ENCODE assay signal across 8 cellular contexts in the genomic region with DNA sequence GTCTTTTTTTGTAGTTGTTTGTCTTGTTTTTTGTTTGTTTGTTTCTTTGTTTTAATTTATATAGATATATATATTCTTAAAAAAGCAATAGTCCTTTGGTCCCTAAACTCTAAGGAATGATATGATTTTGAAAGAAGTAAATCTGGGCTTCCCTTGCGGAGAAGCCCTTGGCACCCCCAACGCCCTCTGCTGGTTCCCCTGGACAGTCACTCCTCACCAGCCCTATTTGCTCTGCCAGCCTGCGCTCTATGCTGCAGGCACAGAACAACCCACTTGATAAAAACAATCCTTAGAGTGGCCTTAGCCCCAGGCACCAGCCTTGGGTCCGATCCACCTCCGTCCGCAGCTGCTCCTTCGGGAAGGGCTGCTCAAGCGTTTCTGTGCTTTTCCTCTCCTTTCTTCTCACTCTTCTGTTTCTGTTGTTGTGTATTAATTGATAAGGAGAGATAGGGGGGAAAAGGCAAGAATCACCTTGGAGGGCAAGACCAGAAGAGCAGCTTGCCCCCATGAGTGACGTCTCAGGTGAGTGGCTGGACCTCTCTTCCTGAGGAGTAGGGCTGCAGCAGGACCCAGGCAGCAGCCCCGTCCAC. TPM values are rescaled to one million over a fixed set of nuclear protein-coding genes. Genes with fewer than 3 reads are reported as not detected.
DNase-seq lines count a peak whose midpoint lies in the region; ATAC-seq, FAIRE-seq and TF ChIP-seq lines count a peak whose summit lies in the region.

No MANE protein-coding gene starts in this region.

- H3K27me3 ChIP-seq in HAP-1 (ENCODE audit: low read depth) = no peaks in the 10 kb centered on the region
- H3K27me3 ChIP-seq in K562 (ENCODE audit: control insufficient read depth in 2 of 2, insufficient read depth in 2 of 2, low read length in 2 of 2) = peaks cover 24 to 48% of the 10 kb centered on the region in 2 experiments; a peak in 4 of 5 replicates
- no peaks in the 10 kb centered on the region for H3K27me3 ChIP-seq in HepG2 (ENCODE audit: control insufficient read depth in 1 of 2, insufficient read depth in 2 of 2, low read length in 2 of 2)

- DNase-seq in AG20443 (ENCODE audit: low spot score) (peak; percentile 72), HAP-1 (ENCODE audit: low spot score in 2 of 2) (peak; percentile 70 to 84), T-cell (peak in 30 of 34 experiments; percentile 13 to 57 (median 40)), K562 (ENCODE audit: extremely low read depth in 1 of 4, low spot score in 3 of 4) (peak; percentile 64 to 72 (median 68)), HepG2 (ENCODE audit: low spot score) (peak; percentile 28), DMS79 treated with DMSO at 0.1 percent for 48 hours (lab: John Stamatoyannopoulos, UW) (no peak), hippocampal formation (lab: John Stamatoyannopoulos, UW) (no peak)
- DNase-seq in stimulated activated naive CD8-positive, alpha-beta T cell treated with anti-CD3 and anti-CD28 coated beads, Interleukin-15, Interleukin-2, amounts not matched to agents 100 U/mL and 50 U/mL, for 24 hours = peak; percentile 57

- peak; percentile 41 to 62 for TF ChIP-seq RAD21 in K562 (CRISPR knock-in tag; conservative IDR thresholded peaks at IDR 0.05 in 1 of 2, IDR thresholded peaks at IDR 0.05 in 1 of 2)
- TF ChIP-seq RAD21 in HepG2 (CRISPR knock-in tag; IDR thresholded peaks at IDR 0.05) = peak; percentile 30; the same call in 1 of the 2 replicates

- H3K4me1 ChIP-seq in HAP-1 (no peaks in the 10 kb centered on the region), K562 (replicated peaks in 1 of 2; ENCODE audit: control insufficient read depth in 2 of 2, insufficient read depth in 2 of 2, low read length in 2 of 2) (peaks cover 3 to 18% of the 10 kb centered on the region in 2 experiments; a peak in 4 of 5 replicates), HepG2 (ENCODE audit: insufficient read depth, low read length) (peaks cover 21% of the 10 kb centered on the region)

- H3K27me3 Mint-ChIP-seq in T-cell = no peaks in the 10 kb centered on the region

- no peak for TF ChIP-seq POLR2A in K562 (conservative IDR thresholded peaks at IDR 0.05)
- TF ChIP-seq POLR2A in HepG2 (IDR thresholded peaks at IDR 0.05; ENCODE audit: insufficient read depth in 1 of 2, low read depth in 2 of 2, low read length in 2 of 2) = no peak

- H3K4me3 ChIP-seq in HAP-1 = no peak overlapping the region
- no peak overlapping the region for H3K4me3 ChIP-seq in K562
- H3K4me3 ChIP-seq in HepG2 (replicated peaks in 1 of 3; ENCODE audit: insufficient read depth in 1 of 3, low read depth in 2 of 3, low read length in 3 of 3) = no peak overlapping the region

- H3K27ac Mint-ChIP-seq in T-cell = no peak overlapping the region

- no peaks in the 10 kb centered on the region for H3K9me1 ChIP-seq in K562 (ENCODE audit: control insufficient read depth, insufficient read depth, low read length)

- no peak overlapping the region for H3K4me2 ChIP-seq in K562 (ENCODE audit: insufficient read depth, low read length)
- no peak overlapping the region for H3K4me2 ChIP-seq in HepG2 (ENCODE audit: low read depth, low read length)

- FAIRE-seq in K562 (lab: Jason Lieb, UNC) = peak; percentile 89
- FAIRE-seq in HepG2 (lab: Jason Lieb, UNC) = peak; percentile 8

- no peak overlapping the region for H3K4me3 Mint-ChIP-seq in T-cell

- H2AFZ ChIP-seq in K562 (ENCODE audit: low read depth, low read length) (no peak overlapping the region), HepG2 (ENCODE audit: low read length) (no peak overlapping the region)

- intact Hi-C loops in K562 (cut with micrococcal nuclease) = loop anchor here (1.0 kb wide), 1 partner anchor 87 kb away; no protein-coding TSS in a partner anchor
- intact Hi-C loops in HepG2 (cut with micrococcal nuclease; ENCODE audit: unreplicated experiment) = loop anchor here (1.0 to 2.0 kb wide), 2 partner anchors 55 to 87 kb away; partner anchors contain the start of gene PKM

- H3K4me1 Mint-ChIP-seq in T-cell = no peaks in the 10 kb centered on the region

- ATAC-seq in T-cell (replicated peaks in 1 of 4) = peak; percentile 68 to 76 (median 72)
- peak; percentile 88 for ATAC-seq in K562
- ATAC-seq in HepG2 = peak; percentile 77
- no peak for ATAC-seq in stimulated activated naive CD8-positive, alpha-beta T cell treated with anti-CD3 and anti-CD28 coated beads, Interleukin-15, Interleukin-2, amounts not matched to agents 100 U/mL and 50 U/mL, for 24 hours

- peak; percentile 73 to 79 (median 74) for TF ChIP-seq CTCF in K562 (IDR thresholded peaks at IDR 0.05 in 2 of 3, conservative IDR thresholded peaks at IDR 0.05 in 1 of 3; ENCODE audit: insufficient read depth in 2 of 3, low read depth in 1 of 3, low read length in 3 of 3)
- peak; percentile 61 for TF ChIP-seq CTCF in HepG2 (CRISPR knock-in tag; IDR thresholded peaks at IDR 0.05)

- H4K20me1 ChIP-seq in K562 (replicated peaks; ENCODE audit: control insufficient read depth, insufficient read depth, low read length) (peaks cover 4% of the 10 kb centered on the region; the same call in 1 of the 2 replicates), HepG2 (ENCODE audit: insufficient read depth, low read length) (no peaks in the 10 kb centered on the region)

- POLR2A ChIA-PET in T-cell (lab: Charles Lee) = no interaction called here
- POLR2A ChIA-PET in K562 (lab: Yijun Ruan, JAX) = no interaction called here
- POLR2A ChIA-PET in HepG2 (lab: Yijun Ruan, JAX) = no interaction called here

- in situ Hi-C loops in HAP-1 (cut with MboI; ENCODE audit: low sequenced_read_pairs) = no loop called here
- in situ Hi-C loops in K562 (cut with MboI) = no loop called here
- in situ Hi-C loops in HepG2 (cut with HindIII; ENCODE audit: extremely low pct_ligation_motif_present, low pct_unique_long_range_greater_than_20kb) = loop anchor here (5.0 kb wide), 1 partner anchor 84 kb away; no protein-coding TSS in a partner anchor

- H3K36me3 ChIP-seq in HAP-1 (replicated peaks) (no peaks in the 10 kb centered on the region), K562 (ENCODE audit: control insufficient read depth, insufficient read depth, low read length) (no peaks in the 10 kb centered on the region), HepG2 (replicated peaks in 1 of 2; ENCODE audit: control insufficient read depth in 1 of 2, insufficient read depth in 2 of 2, low read length in 2 of 2) (no peaks in the 10 kb centered on the region)

- no peaks in the 10 kb centered on the region for H3K9me3 Mint-ChIP-seq in T-cell

- H3K9me3 ChIP-seq in HAP-1 = no peaks in the 10 kb centered on the region
- no peaks in the 10 kb centered on the region for H3K9me3 ChIP-seq in K562 (replicated peaks; ENCODE audit: control insufficient read depth, insufficient read depth, low read depth, low read length)
- no peaks in the 10 kb centered on the region for H3K9me3 ChIP-seq in HepG2 (ENCODE audit: low read length)

- H3K79me2 ChIP-seq in K562 (ENCODE audit: control insufficient read depth, insufficient read depth, low read length) = no peaks in the 10 kb centered on the region
- no peaks in the 10 kb centered on the region for H3K79me2 ChIP-seq in HepG2 (ENCODE audit: insufficient read depth, low read length)

- no peak overlapping the region for H3K27ac ChIP-seq in K562 (ENCODE audit: extremely low read depth, low read depth, low read length)
- no peak overlapping the region for H3K27ac ChIP-seq in HepG2 (ENCODE audit: extremely low read length, insufficient read depth, low read length)

- WGBS in K562 (ENCODE audit: insufficient coverage, low coverage, missing lambda C conversion rate) = 1% methylated on average over 9 of the region's 10 CpGs
- 61% methylated on average over 10 of the region's 10 CpGs for WGBS in HepG2 (ENCODE audit: low lambda C conversion rate)

- CTCF ChIA-PET in T-cell (lab: Charles Lee) (interaction anchor here in 1 of 2 donors (1.5 kb wide), 1 partner anchor 59 kb away, joined by 4 read pairs; no protein-coding TSS in a partner anchor), K562 (lab: Yijun Ruan, JAX; ENCODE audit: low intra/inter-chr PET ratio) (interaction anchor here (0.7 to 1.1 kb wide), 2 partner anchors 85 to 86 kb away, joined by 3 to 4 read pairs; no protein-coding TSS in a partner anchor), HepG2 (lab: Yijun Ruan, JAX; ENCODE audit: low intra/inter-chr PET ratio, low total read pairs) (interaction anchor here (2.9 kb wide), 1 partner anchor 86 kb away, joined by 35 read pairs; no protein-coding TSS in a partner anchor)

- no peak overlapping the region for H3K9ac ChIP-seq in K562 (ENCODE audit: insufficient read depth in 1 of 2, low read depth in 2 of 2, low read length in 2 of 2)
- no peak overlapping the region for H3K9ac ChIP-seq in HepG2 (ENCODE audit: insufficient read depth, low read depth, low read length)

- BruUV-seq in K562 (replicated peaks; lab: Mats Ljungman, UMichigan) (no TSS peak), HepG2 (replicated peaks; lab: Mats Ljungman, UMichigan) (no TSS peak)

- TF ChIP-seq EP300 in K562 (IDR thresholded peaks at IDR 0.05; ENCODE audit: low read length) (no peak), HepG2 (IDR thresholded peaks at IDR 0.05; ENCODE audit: low read depth in 2 of 2, low read length in 2 of 2) (no peak), HepG2 (CRISPR knock-in tag; IDR thresholded peaks at IDR 0.05; ENCODE audit: borderline replicate concordance) (no peak)

- peaks cover 3% of the 10 kb centered on the region for H3K36me3 Mint-ChIP-seq in T-cell

RNA-seq across cellular contexts. Expression of gene PARP6, which starts 13.7 kb away (rescaled TPM):
- total RNA-seq in T-cell = 100 to 1,000 TPM in 3 of 5 donors, 10 to 100 TPM in 2; 94.4 to 132 (median 101) TPM
- total RNA-seq in K562 (2011; cell fraction: chromatin; rRNA removed; ENCODE audit: low replicate concordance) = 208 and 213 TPM in 2 replicates
- 96.4 and 99.1 TPM in 2 replicates for total RNA-seq in K562 (2011; cell fraction: nucleolus; rRNA removed)
- total RNA-seq in K562 (2011; cell fraction: nucleoplasm; rRNA removed) = 121 and 131 TPM in 2 replicates
- total RNA-seq in K562 (2014; rRNA removed) = 24.1 and 24.9 TPM in 2 replicates
- 26.3 and 28.3 TPM in 2 replicates for total RNA-seq in K562 (2014; rRNA removed; fragmentation: Illumina TruSeq; extraction: Trizol)
- total RNA-seq in K562 (2015; rRNA removed; fragmentation: Illumina TruSeq; extraction: Trizol) = 25.2 and 27.8 TPM in 2 replicates
- 35.0 and 42.9 TPM in 2 replicates for total RNA-seq in K562 (2021)
- 83.2 and 105 TPM in 2 replicates for polyA plus RNA-seq in K562 (2011; rRNA removed)
- polyA plus RNA-seq in K562 (2011; cell fraction: cytosol; rRNA removed) = 42.2 and 64.2 TPM in 2 replicates
- 595 and 718 TPM in 2 replicates for polyA plus RNA-seq in K562 (2011; cell fraction: nucleus; rRNA removed)
- polyA plus RNA-seq in K562 (2012) = 35.3 and 84.4 TPM in 2 replicates
- 34.4 and 41.7 TPM in 2 replicates for polyA plus RNA-seq in K562 (2014; fragmentation: Illumina TruSeq; extraction: Trizol)
- 10 to 100 TPM; 14.8 to 18.9 TPM for polyA plus RNA-seq in K562 (2014; fragmentation: Nextera tagmentation; extraction: Ambion mirVana)
- 39.3 and 43.4 TPM in 2 replicates for polyA plus RNA-seq in K562 (2014; rRNA removed)
- polyA minus RNA-seq in K562 (2011; rRNA and poly(A)+ RNA removed) = 53.4 and 76.3 TPM in 2 replicates
- 12.4 and 15.7 TPM in 2 replicates for polyA minus RNA-seq in K562 (2011; cell fraction: cytosol; rRNA and poly(A)+ RNA removed)
- polyA minus RNA-seq in K562 (2011; cell fraction: nucleus; rRNA and poly(A)+ RNA removed) = 62.1 and 102 TPM in 2 replicates
- 0.22 TPM in 1 of 2 replicates, not detected in the other for total RNA-seq in HepG2 (2016; rRNA removed; fragmentation: Illumina TruSeq; extraction: Trizol)
- not detected in 2 replicates for total RNA-seq in HepG2 (2016; cell fraction: cytosol; rRNA removed; fragmentation: Illumina TruSeq; extraction: Trizol; ENCODE audit: low read depth)
- total RNA-seq in HepG2 (2016; cell fraction: insoluble cytoplasmic fraction; rRNA removed; fragmentation: Illumina TruSeq; extraction: Trizol) = not detected in 2 replicates
- not detected in 2 replicates for total RNA-seq in HepG2 (2016; cell fraction: membrane; rRNA removed; fragmentation: Illumina TruSeq; extraction: Trizol)
- total RNA-seq in HepG2 (2016; cell fraction: nucleus; rRNA removed; fragmentation: Illumina TruSeq; extraction: Trizol) = not detected in 2 replicates
- polyA plus RNA-seq in HepG2 (2011; rRNA removed) = 0.87 and 1.3 TPM in 2 replicates
- 0.07 and 0.36 TPM in 2 replicates for polyA plus RNA-seq in HepG2 (2011; cell fraction: cytosol; rRNA removed)
- polyA plus RNA-seq in HepG2 (2011; cell fraction: nucleus; rRNA removed) = 4.2 and 4.3 TPM in 2 replicates
- 1.0 and 1.3 TPM in 2 replicates for polyA plus RNA-seq in HepG2 (2012)
- polyA plus RNA-seq in HepG2 (2016; cell fraction: cytosol; fragmentation: Illumina TruSeq; extraction: Trizol; ENCODE audit: low read depth) = not detected in 2 replicates
- not detected in 2 replicates for polyA plus RNA-seq in HepG2 (2016; cell fraction: insoluble cytoplasmic fraction; fragmentation: Illumina TruSeq; extraction: Trizol; ENCODE audit: low read depth)
- 0.77 TPM in 1 of 2 replicates, not detected in the other for polyA plus RNA-seq in HepG2 (2016; cell fraction: membrane; fragmentation: Illumina TruSeq; extraction: Trizol; ENCODE audit: low read depth)
- polyA plus RNA-seq in HepG2 (2016; cell fraction: nucleus; fragmentation: Illumina TruSeq; extraction: Trizol; ENCODE audit: insufficient read depth, low read depth) = 2.2 and 2.5 TPM in 2 replicates
- polyA minus RNA-seq in HepG2 (2011; rRNA and poly(A)+ RNA removed; ENCODE audit: low replicate concordance) = 0.78 and 129 TPM in 2 replicates
- 1.7 and 1.9 TPM in 2 replicates for polyA minus RNA-seq in HepG2 (2011; cell fraction: cytosol; rRNA and poly(A)+ RNA removed)
- 1.9 and 2.3 TPM in 2 replicates for polyA minus RNA-seq in HepG2 (2011; cell fraction: nucleus; rRNA and poly(A)+ RNA removed)

RNA-seq across cellular contexts. Expression of gene CELF6, which starts 33.9 kb away (rescaled TPM):
- total RNA-seq in T-cell = 1 to 10 TPM; 1.8 to 5.6 (median 3.0) TPM
- total RNA-seq in K562 (2011; cell fraction: chromatin; rRNA removed; ENCODE audit: low replicate concordance) = not detected in 2 replicates
- total RNA-seq in K562 (2011; cell fraction: nucleolus; rRNA removed) = not detected in 2 replicates
- not detected in 2 replicates for total RNA-seq in K562 (2011; cell fraction: nucleoplasm; rRNA removed)
- 0.04 TPM in 1 of 2 replicates, not detected in the other for total RNA-seq in K562 (2014; rRNA removed)
- not detected in 2 replicates for total RNA-seq in K562 (2014; rRNA removed; fragmentation: Illumina TruSeq; extraction: Trizol)
- total RNA-seq in K562 (2015; rRNA removed; fragmentation: Illumina TruSeq; extraction: Trizol) = 0.08 TPM in 1 of 2 replicates, not detected in the other
- not detected in 2 replicates for total RNA-seq in K562 (2021)
- polyA plus RNA-seq in K562 (2011; rRNA removed) = 0.03 TPM in 1 of 2 replicates, not detected in the other
- 0.09 TPM in 1 of 2 replicates, not detected in the other for polyA plus RNA-seq in K562 (2011; cell fraction: cytosol; rRNA removed)
- 0.55 and 0.58 TPM in 2 replicates for polyA plus RNA-seq in K562 (2011; cell fraction: nucleus; rRNA removed)
- polyA plus RNA-seq in K562 (2012) = 0.04 and 0.30 TPM in 2 replicates
- not detected in 2 replicates for polyA plus RNA-seq in K562 (2014; fragmentation: Illumina TruSeq; extraction: Trizol)
- under 1 TPM in 1 of 2 experiments, not detected in 1; 0.01 TPM for polyA plus RNA-seq in K562 (2014; fragmentation: Nextera tagmentation; extraction: Ambion mirVana)
- polyA plus RNA-seq in K562 (2014; rRNA removed) = 0.11 TPM in 1 of 2 replicates, not detected in the other
- not detected in 2 replicates for polyA minus RNA-seq in K562 (2011; rRNA and poly(A)+ RNA removed)
- not detected in 2 replicates for polyA minus RNA-seq in K562 (2011; cell fraction: cytosol; rRNA and poly(A)+ RNA removed)
- not detected in 2 replicates for polyA minus RNA-seq in K562 (2011; cell fraction: nucleus; rRNA and poly(A)+ RNA removed)
- total RNA-seq in HepG2 (2016; rRNA removed; fragmentation: Illumina TruSeq; extraction: Trizol) = 0.10 and 0.49 TPM in 2 replicates
- 0.09 TPM in 1 of 2 replicates, not detected in the other for total RNA-seq in HepG2 (2016; cell fraction: cytosol; rRNA removed; fragmentation: Illumina TruSeq; extraction: Trizol; ENCODE audit: low read depth)
- 0.41 TPM in 1 of 2 replicates, not detected in the other for total RNA-seq in HepG2 (2016; cell fraction: insoluble cytoplasmic fraction; rRNA removed; fragmentation: Illumina TruSeq; extraction: Trizol)
- 0.12 and 0.21 TPM in 2 replicates for total RNA-seq in HepG2 (2016; cell fraction: membrane; rRNA removed; fragmentation: Illumina TruSeq; extraction: Trizol)
- 0.81 and 1.1 TPM in 2 replicates for total RNA-seq in HepG2 (2016; cell fraction: nucleus; rRNA removed; fragmentation: Illumina TruSeq; extraction: Trizol)
- polyA plus RNA-seq in HepG2 (2011; rRNA removed) = 0.94 and 1.3 TPM in 2 replicates
- 0.24 and 0.26 TPM in 2 replicates for polyA plus RNA-seq in HepG2 (2011; cell fraction: cytosol; rRNA removed)
- 5.1 and 7.3 TPM in 2 replicates for polyA plus RNA-seq in HepG2 (2011; cell fraction: nucleus; rRNA removed)
- polyA plus RNA-seq in HepG2 (2012) = 0.51 and 0.70 TPM in 2 replicates
- polyA plus RNA-seq in HepG2 (2016; cell fraction: cytosol; fragmentation: Illumina TruSeq; extraction: Trizol; ENCODE audit: low read depth) = 0.09 and 0.15 TPM in 2 replicates
- 0.20 TPM in 1 of 2 replicates, not detected in the other for polyA plus RNA-seq in HepG2 (2016; cell fraction: insoluble cytoplasmic fraction; fragmentation: Illumina TruSeq; extraction: Trizol; ENCODE audit: low read depth)
- polyA plus RNA-seq in HepG2 (2016; cell fraction: membrane; fragmentation: Illumina TruSeq; extraction: Trizol; ENCODE audit: low read depth) = 0.15 and 0.22 TPM in 2 replicates
- 3.3 and 3.7 TPM in 2 replicates for polyA plus RNA-seq in HepG2 (2016; cell fraction: nucleus; fragmentation: Illumina TruSeq; extraction: Trizol; ENCODE audit: insufficient read depth, low read depth)
- 0.07 and 0.12 TPM in 2 replicates for polyA minus RNA-seq in HepG2 (2011; rRNA and poly(A)+ RNA removed; ENCODE audit: low replicate concordance)
- polyA minus RNA-seq in HepG2 (2011; cell fraction: cytosol; rRNA and poly(A)+ RNA removed) = not detected in 2 replicates
- 0.99 and 1.3 TPM in 2 replicates for polyA minus RNA-seq in HepG2 (2011; cell fraction: nucleus; rRNA and poly(A)+ RNA removed)

RNA-seq across cellular contexts. Expression of gene PKM, which starts 55.0 kb away (rescaled TPM):
- 100 to 1,000 TPM; 293 to 412 (median 370) TPM for total RNA-seq in T-cell
- total RNA-seq in K562 (2011; cell fraction: chromatin; rRNA removed; ENCODE audit: low replicate concordance) = 776 and 1,084 TPM in 2 replicates
- total RNA-seq in K562 (2011; cell fraction: nucleolus; rRNA removed) = 622 and 649 TPM in 2 replicates
- total RNA-seq in K562 (2011; cell fraction: nucleoplasm; rRNA removed) = 690 and 711 TPM in 2 replicates
- 368 and 422 TPM in 2 replicates for total RNA-seq in K562 (2014; rRNA removed)
- total RNA-seq in K562 (2014; rRNA removed; fragmentation: Illumina TruSeq; extraction: Trizol) = 309 and 338 TPM in 2 replicates
- 472 and 481 TPM in 2 replicates for total RNA-seq in K562 (2015; rRNA removed; fragmentation: Illumina TruSeq; extraction: Trizol)
- total RNA-seq in K562 (2021) = 466 and 471 TPM in 2 replicates
- 825 and 845 TPM in 2 replicates for polyA plus RNA-seq in K562 (2011; rRNA removed)
- polyA plus RNA-seq in K562 (2011; cell fraction: cytosol; rRNA removed) = 818 and 936 TPM in 2 replicates
- 810 and 976 TPM in 2 replicates for polyA plus RNA-seq in K562 (2011; cell fraction: nucleus; rRNA removed)
- polyA plus RNA-seq in K562 (2012) = 655 and 840 TPM in 2 replicates
- 507 and 521 TPM in 2 replicates for polyA plus RNA-seq in K562 (2014; fragmentation: Illumina TruSeq; extraction: Trizol)
- polyA plus RNA-seq in K562 (2014; fragmentation: Nextera tagmentation; extraction: Ambion mirVana) = 100 to 1,000 TPM; 140 to 308 TPM
- 383 and 417 TPM in 2 replicates for polyA plus RNA-seq in K562 (2014; rRNA removed)
- 1,620 and 1,672 TPM in 2 replicates for polyA minus RNA-seq in K562 (2011; rRNA and poly(A)+ RNA removed)
- polyA minus RNA-seq in K562 (2011; cell fraction: cytosol; rRNA and poly(A)+ RNA removed) = 474 and 637 TPM in 2 replicates
- 388 and 642 TPM in 2 replicates for polyA minus RNA-seq in K562 (2011; cell fraction: nucleus; rRNA and poly(A)+ RNA removed)
- total RNA-seq in HepG2 (2016; rRNA removed; fragmentation: Illumina TruSeq; extraction: Trizol) = 488 and 574 TPM in 2 replicates
- 56.7 and 63.3 TPM in 2 replicates for total RNA-seq in HepG2 (2016; cell fraction: cytosol; rRNA removed; fragmentation: Illumina TruSeq; extraction: Trizol; ENCODE audit: low read depth)
- 500 and 538 TPM in 2 replicates for total RNA-seq in HepG2 (2016; cell fraction: insoluble cytoplasmic fraction; rRNA removed; fragmentation: Illumina TruSeq; extraction: Trizol)
- 102 TPM in 2 replicates for total RNA-seq in HepG2 (2016; cell fraction: membrane; rRNA removed; fragmentation: Illumina TruSeq; extraction: Trizol)
- total RNA-seq in HepG2 (2016; cell fraction: nucleus; rRNA removed; fragmentation: Illumina TruSeq; extraction: Trizol) = 265 and 278 TPM in 2 replicates
- 766 and 780 TPM in 2 replicates for polyA plus RNA-seq in HepG2 (2011; rRNA removed)
- polyA plus RNA-seq in HepG2 (2011; cell fraction: cytosol; rRNA removed) = 619 and 801 TPM in 2 replicates
- polyA plus RNA-seq in HepG2 (2011; cell fraction: nucleus; rRNA removed) = 586 and 619 TPM in 2 replicates
- polyA plus RNA-seq in HepG2 (2012) = 811 and 958 TPM in 2 replicates
- polyA plus RNA-seq in HepG2 (2016; cell fraction: cytosol; fragmentation: Illumina TruSeq; extraction: Trizol; ENCODE audit: low read depth) = 52.1 and 54.7 TPM in 2 replicates
- 373 and 468 TPM in 2 replicates for polyA plus RNA-seq in HepG2 (2016; cell fraction: insoluble cytoplasmic fraction; fragmentation: Illumina TruSeq; extraction: Trizol; ENCODE audit: low read depth)
- 77.8 and 83.1 TPM in 2 replicates for polyA plus RNA-seq in HepG2 (2016; cell fraction: membrane; fragmentation: Illumina TruSeq; extraction: Trizol; ENCODE audit: low read depth)
- polyA plus RNA-seq in HepG2 (2016; cell fraction: nucleus; fragmentation: Illumina TruSeq; extraction: Trizol; ENCODE audit: insufficient read depth, low read depth) = 330 and 335 TPM in 2 replicates
- polyA minus RNA-seq in HepG2 (2011; rRNA and poly(A)+ RNA removed; ENCODE audit: low replicate concordance) = 1,889 and 3,533 TPM in 2 replicates
- polyA minus RNA-seq in HepG2 (2011; cell fraction: cytosol; rRNA and poly(A)+ RNA removed) = 776 TPM in 2 replicates
- 532 and 663 TPM in 2 replicates for polyA minus RNA-seq in HepG2 (2011; cell fraction: nucleus; rRNA and poly(A)+ RNA removed)

Comparison
In these comparisons a context has a peak if more than half of its experiments do, and no peak if none do; other contexts are left out.
1. DNase-seq: peak in AG20443 (single experiment), HAP-1 (2 of 2), T-cell (30 of 34), K562 (4 of 4), HepG2 (single experiment) and stimulated activated naive CD8-positive, alpha-beta T cell treated with anti-CD3 and anti-CD28 coated beads, Interleukin-15, Interleukin-2, amounts not matched to agents 100 U/mL and 50 U/mL, for 24 hours (single experiment); none in DMS79 treated with DMSO at 0.1 percent for 48 hours (single experiment) and hippocampal formation (0 of 2).
2. RNA of gene PARP6, which starts 13.7 kb away (total RNA-seq): 94.4 to 132 TPM in T-cell and 24.1 to 213 TPM in K562; 0.22 TPM in HepG2; every median in the first group is over 10 times any median in the second.